ENCODE assay signal across 9 cellular contexts in genomic region chr19:34926361-34926684, GRCh38. TPM values are rescaled to one million over a fixed set of nuclear protein-coding genes. Genes with fewer than 3 reads are reported as not detected.
DNase-seq lines count a peak whose midpoint lies in the region; ATAC-seq, FAIRE-seq and TF ChIP-seq lines count a peak whose summit lies in the region.
"Had no signal": no experiment of that assay in that cellular context is flagged by ENCODE, and none has a peak within 500 bp of the region (broad histone marks: within the 10 kb centered on the region; RNA-seq: fewer than 3 reads in every experiment).

No MANE protein-coding gene starts in this region.

- H3K9me1 ChIP-seq in keratinocyte (ENCODE audit: control insufficient read depth, extremely low read depth, insufficient read depth, low read length) = no peaks in the 10 kb centered on the region

- TF ChIP-seq CTCF in keratinocyte (optimal IDR thresholded peaks at IDR 0.05 in 1 of 3, IDR thresholded peaks at IDR 0.05 in 1 of 3, conservative IDR thresholded peaks at IDR 0.05 in 1 of 3; ENCODE audit: extremely low read depth in 1 of 3, insufficient read depth in 2 of 3, low read length in 3 of 3) (no peak), stomach (IDR thresholded peaks at IDR 0.05) (no peak)

- H3K9me3 ChIP-seq in keratinocyte (ENCODE audit: control insufficient read depth, low read depth, low read length) (no peaks in the 10 kb centered on the region), stomach (no peaks in the 10 kb centered on the region)
- H3K9me3 ChIP-seq: neutrophil had no signal

- H3K27ac Mint-ChIP-seq in activated CD4-positive, alpha-beta T cell treated with anti-CD3 and anti-CD28 coated beads, Interleukin-2, amount 10 ng/mL, durations not matched to agents 7 days and 5 days = no peak overlapping the region
- H3K27ac Mint-ChIP-seq in activated T-helper 2 cell treated with anti-CD3 and anti-CD28 coated beads, Interferon-gamma antibody, Interleukin-2, Interleukin-4, amounts not matched to agents 10 μg/mL and 5 μg/mL and 100 μg/mL, durations not matched to agents 14 hours and 24 hours and 36 hours = no peak overlapping the region

- peaks cover 16% of the 10 kb centered on the region for H3K4me1 Mint-ChIP-seq in activated CD4-positive, alpha-beta T cell treated with anti-CD3 and anti-CD28 coated beads, Interleukin-2, amount 10 ng/mL, durations not matched to agents 7 days and 5 days
- peaks cover 10% of the 10 kb centered on the region for H3K4me1 Mint-ChIP-seq in activated T-helper 2 cell treated with anti-CD3 and anti-CD28 coated beads, Interferon-gamma antibody, Interleukin-2, Interleukin-4, amounts not matched to agents 10 μg/mL and 5 μg/mL and 100 μg/mL, durations not matched to agents 14 hours and 24 hours and 36 hours (ENCODE audit: low read depth)

- FAIRE-seq in keratinocyte (lab: Jason Lieb, UNC) = no peak

- dilution Hi-C loops in keratinocyte (cut with MboI; ENCODE audit: extremely low pct_ligation_motif_present, low sequenced_read_pairs) = no loop called here

- intact Hi-C loops in activated T-helper 2 cell treated with anti-CD3 and anti-CD28 coated beads, Interferon-gamma antibody, Interleukin-2, Interleukin-4, amounts not matched to agents 10 μg/mL and 5 μg/mL and 100 μg/mL, durations not matched to agents 14 hours and 24 hours and 36 hours (cut with micrococcal nuclease) = no loop called here
- intact Hi-C loops in stomach (cut with DNase I; ENCODE audit: low total_unique reads) = no loop called here

- peak overlapping the region; percentile 92 for H3K4me2 ChIP-seq in keratinocyte (ENCODE audit: control insufficient read depth, extremely low read depth, insufficient read depth, low read depth, low read length)

- DNase-seq in activated CD4-positive, alpha-beta T cell treated with anti-CD3 and anti-CD28 coated beads, Interleukin-2, amount 10 ng/mL, durations not matched to agents 7 days and 5 days = no peak
- no peak for DNase-seq in activated CD4-positive, alpha-beta T cell treated with anti-CD3 and anti-CD28 coated beads for 4 hours
- DNase-seq in activated T-helper 2 cell treated with anti-CD3 and anti-CD28 coated beads, Interferon-gamma antibody, Interleukin-2, Interleukin-4, amounts not matched to agents 10 μg/mL and 5 μg/mL and 100 μg/mL, durations not matched to agents 14 hours and 24 hours and 36 hours (ENCODE audit: low spot score) = no peak
- DNase-seq in keratinocyte (ENCODE audit: low read depth, low spot score) = no peak
- DNase-seq in stomach = no peak
- no peak for DNase-seq in NCI-H2107 treated with DMSO at 0.1 percent for 48 hours (lab: John Stamatoyannopoulos, UW; ENCODE audit: unreplicated experiment)
- DNase-seq in H7 = no peak

- H3K36me3 ChIP-seq in keratinocyte (ENCODE audit: control insufficient read depth in 2 of 2, extremely low read depth in 1 of 2, insufficient read depth in 2 of 2, low read length in 2 of 2) (no peaks in the 10 kb centered on the region), stomach (peaks cover 0 to 14% (median 12%) of the 10 kb centered on the region in 4 donors), H7 (replicated peaks; ENCODE audit: control insufficient read depth, insufficient read depth, low read length) (no peaks in the 10 kb centered on the region)
- H3K36me3 ChIP-seq: neutrophil had no signal

- H3K9ac ChIP-seq in keratinocyte (ENCODE audit: control insufficient read depth, extremely low read depth, insufficient read depth, low read length) = no peak overlapping the region

- H3K27me3 Mint-ChIP-seq in activated CD4-positive, alpha-beta T cell treated with anti-CD3 and anti-CD28 coated beads, Interleukin-2, amount 10 ng/mL, durations not matched to agents 7 days and 5 days = peaks cover 11% of the 10 kb centered on the region
- no peaks in the 10 kb centered on the region for H3K27me3 Mint-ChIP-seq in activated T-helper 2 cell treated with anti-CD3 and anti-CD28 coated beads, Interferon-gamma antibody, Interleukin-2, Interleukin-4, amounts not matched to agents 10 μg/mL and 5 μg/mL and 100 μg/mL, durations not matched to agents 14 hours and 24 hours and 36 hours (ENCODE audit: low read depth)

- ATAC-seq in HG03039 (IDR thresholded peaks at IDR 0.05; ENCODE audit: unreplicated experiment) = no peak

- POLR2A ChIA-PET in activated CD4-positive, alpha-beta T cell treated with anti-CD3 and anti-CD28 coated beads, Interleukin-2, amount 10 ng/mL, durations not matched to agents 7 days and 5 days (lab: Charles Lee) = no interaction called here

- H3K79me2 ChIP-seq in keratinocyte (ENCODE audit: control insufficient read depth, insufficient read depth, low read length) = peaks cover 7% of the 10 kb centered on the region

- no peaks in the 10 kb centered on the region for H3K27me3 ChIP-seq in keratinocyte (ENCODE audit: control insufficient read depth, extremely low read depth, insufficient read depth, low read length)
- H3K27me3 ChIP-seq in stomach = no peaks in the 10 kb centered on the region
- H3K27me3 ChIP-seq in H7 (ENCODE audit: control insufficient read depth, insufficient read depth, low read length) = no peaks in the 10 kb centered on the region

- 67 to 73% (median 71%) methylated on average over 3 of the region's 3 CpGs for WGBS in stomach, 5 donors

- no peak for TF ChIP-seq EP300 in stomach (IDR thresholded peaks at IDR 0.05)

- H3K4me1 ChIP-seq in keratinocyte (ENCODE audit: control insufficient read depth, extremely low read depth, insufficient read depth, low read length) (peaks cover 4% of the 10 kb centered on the region), stomach (peaks cover 0 to 17% (median 10%) of the 10 kb centered on the region in 4 donors)

- peak overlapping the region; percentile 87 for H3K4me3 Mint-ChIP-seq in activated CD4-positive, alpha-beta T cell treated with anti-CD3 and anti-CD28 coated beads, Interleukin-2, amount 10 ng/mL, durations not matched to agents 7 days and 5 days
- peak overlapping the region; percentile 55 for H3K4me3 Mint-ChIP-seq in activated T-helper 2 cell treated with anti-CD3 and anti-CD28 coated beads, Interferon-gamma antibody, Interleukin-2, Interleukin-4, amounts not matched to agents 10 μg/mL and 5 μg/mL and 100 μg/mL, durations not matched to agents 14 hours and 24 hours and 36 hours (ENCODE audit: low read depth)

- peak overlapping the region; percentile 99 for H2AFZ ChIP-seq in keratinocyte (ENCODE audit: control insufficient read depth, low read length)

- peak overlapping the region in 2 of 3 experiments; percentile 81 to 98 for H3K4me3 ChIP-seq in keratinocyte (ENCODE audit: control insufficient read depth in 2 of 3, extremely low read depth in 1 of 3, insufficient read depth in 2 of 3, low read depth in 1 of 3, low read length in 3 of 3)
- H3K4me3 ChIP-seq in stomach = peak overlapping the region; percentile 64 to 81 (median 72)
- H3K4me3 ChIP-seq in H7 (ENCODE audit: insufficient read depth, low read depth, low read length) = no peak overlapping the region

- H3K27ac ChIP-seq in keratinocyte (ENCODE audit: control insufficient read depth, insufficient read depth, low read length) (no peak overlapping the region), stomach (peak overlapping the region in 4 of 5 donors; percentile 77 to 86 (median 84))
- H3K27ac ChIP-seq: neutrophil had no signal

- peaks cover 19% of the 10 kb centered on the region for H3K36me3 Mint-ChIP-seq in activated CD4-positive, alpha-beta T cell treated with anti-CD3 and anti-CD28 coated beads, Interleukin-2, amount 10 ng/mL, durations not matched to agents 7 days and 5 days (ENCODE audit: low read depth)
- peaks cover 14% of the 10 kb centered on the region for H3K36me3 Mint-ChIP-seq in activated T-helper 2 cell treated with anti-CD3 and anti-CD28 coated beads, Interferon-gamma antibody, Interleukin-2, Interleukin-4, amounts not matched to agents 10 μg/mL and 5 μg/mL and 100 μg/mL, durations not matched to agents 14 hours and 24 hours and 36 hours (ENCODE audit: low read depth)

- CTCF ChIA-PET in activated CD4-positive, alpha-beta T cell treated with anti-CD3 and anti-CD28 coated beads, Interleukin-2, amount 10 ng/mL, durations not matched to agents 7 days and 5 days (lab: Charles Lee) = interaction anchor here (1.2 kb wide), 1 partner anchor 35 kb away, joined by 3 read pairs; no protein-coding TSS in a partner anchor

- no peak for TF ChIP-seq POLR2A in stomach (IDR thresholded peaks at IDR 0.05)

- H4K20me1 ChIP-seq in keratinocyte (ENCODE audit: control insufficient read depth, extremely low read depth, insufficient read depth, low read length) = no peaks in the 10 kb centered on the region

- H3K9me3 Mint-ChIP-seq in activated CD4-positive, alpha-beta T cell treated with anti-CD3 and anti-CD28 coated beads, Interleukin-2, amount 10 ng/mL, durations not matched to agents 7 days and 5 days = peaks cover 5% of the 10 kb centered on the region
- H3K9me3 Mint-ChIP-seq in activated T-helper 2 cell treated with anti-CD3 and anti-CD28 coated beads, Interferon-gamma antibody, Interleukin-2, Interleukin-4, amounts not matched to agents 10 μg/mL and 5 μg/mL and 100 μg/mL, durations not matched to agents 14 hours and 24 hours and 36 hours = no peaks in the 10 kb centered on the region

RNA-seq across cellular contexts. Expression of gene ZNF30, which starts 0.4 kb away (rescaled TPM):
- total RNA-seq in activated CD4-positive, alpha-beta T cell treated with anti-CD3 and anti-CD28 coated beads, Interleukin-2, amount 10 ng/mL, durations not matched to agents 7 days and 5 days = 1 to 10 TPM; 4.0 to 4.8 TPM
- total RNA-seq in activated T-helper 2 cell treated with anti-CD3 and anti-CD28 coated beads, Interferon-gamma antibody, Interleukin-2, Interleukin-4, amounts not matched to agents 10 μg/mL and 5 μg/mL and 100 μg/mL, durations not matched to agents 14 hours and 24 hours and 36 hours = 3.3 and 3.5 TPM in 2 replicates
- polyA plus RNA-seq in keratinocyte (2.8 to 4.6 TPM (median 4.1 TPM) in 3 replicates), stomach (1 to 10 TPM; 1.2 to 6.1 (median 1.4) TPM)
- polyA plus RNA-seq in keratinocyte (2011; ENCODE audit: low read depth) = 1.2 TPM
- 1.8 and 3.2 TPM in 2 replicates for polyA plus RNA-seq in keratinocyte (2011; cell fraction: cytosol; rRNA removed)
- polyA plus RNA-seq in keratinocyte (2011; cell fraction: nucleus; rRNA removed) = 5.0 and 5.9 TPM in 2 replicates
- 2.3 and 2.7 TPM in 2 replicates for polyA plus RNA-seq in keratinocyte (2012; ENCODE audit: low replicate concordance)
- polyA minus RNA-seq in keratinocyte = 1.1 to 4.4 TPM (median 2.9 TPM) in 3 replicates
- polyA minus RNA-seq in keratinocyte (2011; cell fraction: cytosol; rRNA and poly(A)+ RNA removed) = 1.7 TPM
- polyA minus RNA-seq in keratinocyte (2011; cell fraction: nucleus; rRNA and poly(A)+ RNA removed) = 3.3 and 4.3 TPM in 2 replicates
- 1 to 10 TPM in 3 of 5 donors, under 1 TPM in 1, not detected in 1; 0.58 to 4.1 (median 3.5) TPM for total RNA-seq in stomach
- total RNA-seq in H7 (2014; rRNA removed; shearing (Covaris generic)) = 6.3 and 8.9 TPM in 2 replicates

RNA-seq across cellular contexts. Expression of gene ZNF792, which starts 37.7 kb away (rescaled TPM):
- 10 to 100 TPM; 14.8 to 15.3 TPM for total RNA-seq in activated CD4-positive, alpha-beta T cell treated with anti-CD3 and anti-CD28 coated beads, Interleukin-2, amount 10 ng/mL, durations not matched to agents 7 days and 5 days
- 9.9 and 10.0 TPM in 2 replicates for total RNA-seq in activated T-helper 2 cell treated with anti-CD3 and anti-CD28 coated beads, Interferon-gamma antibody, Interleukin-2, Interleukin-4, amounts not matched to agents 10 μg/mL and 5 μg/mL and 100 μg/mL, durations not matched to agents 14 hours and 24 hours and 36 hours
- 1.9 to 2.5 TPM (median 2.0 TPM) in 3 replicates for polyA plus RNA-seq in keratinocyte
- polyA plus RNA-seq in keratinocyte (2011; ENCODE audit: low read depth) = not detected
- polyA plus RNA-seq in keratinocyte (2011; cell fraction: cytosol; rRNA removed) = 1.2 and 1.4 TPM in 2 replicates
- 2.1 and 2.2 TPM in 2 replicates for polyA plus RNA-seq in keratinocyte (2011; cell fraction: nucleus; rRNA removed)
- polyA plus RNA-seq in keratinocyte (2012; ENCODE audit: low replicate concordance) = 0.37 and 1.6 TPM in 2 replicates
- polyA minus RNA-seq in keratinocyte = 2.7 to 4.9 TPM (median 4.8 TPM) in 3 replicates
- polyA minus RNA-seq in keratinocyte (2011; cell fraction: cytosol; rRNA and poly(A)+ RNA removed) = 1.3 TPM
- polyA minus RNA-seq in keratinocyte (2011; cell fraction: nucleus; rRNA and poly(A)+ RNA removed) = 4.1 and 6.6 TPM in 2 replicates
- 10 to 100 TPM in 2 of 5 donors, 1 to 10 TPM in 2, under 1 TPM in 1; 0.87 to 14.3 (median 8.4) TPM for total RNA-seq in stomach
- polyA plus RNA-seq in stomach = 1 to 10 TPM in 1 of 3 donors, under 1 TPM in 2; 0.78 to 1.4 (median 0.87) TPM
- total RNA-seq in H7 (2014; rRNA removed; shearing (Covaris generic)) = 16.7 and 18.0 TPM in 2 replicates
